Comparison of ENCODE assay signal across 1 cellular context in genomic region chr3:51992017-51992682, GRCh38.
TF ChIP-seq lines count a peak whose summit lies in the region.

No MANE protein-coding gene starts in this region.

TF ChIP-seq in GM12878, 131 proteins besides CTCF, POLR2A, EP300 and RAD21:
- TF ChIP-seq MEF2A (IDR thresholded peaks at IDR 0.05; ENCODE audit: insufficient read depth, low read depth, low read length) (no peak), NFYA (IDR thresholded peaks at IDR 0.05; ENCODE audit: borderline replicate concordance, low read depth, low read length) (no peak), CREB1 (IDR thresholded peaks at IDR 0.05; ENCODE audit: low read depth) (peak; percentile 37; the same call in 1 of the 2 replicates), ZBED1 (IDR thresholded peaks at IDR 0.05; ENCODE audit: borderline replicate concordance) (no peak), KAT2A (conservative IDR thresholded peaks at IDR 0.05; ENCODE audit: control insufficient read depth, low read depth, low read length) (no peak), CBX3 (IDR thresholded peaks at IDR 0.05; ENCODE audit: borderline replicate concordance, low read depth) (no peak), POLR2AphosphoS5 (IDR thresholded peaks at IDR 0.05; ENCODE audit: low read length) (peak; percentile 65), NRF1 (conservative IDR thresholded peaks at IDR 0.05; ENCODE audit: low read depth, low read length) (no peak), FOXM1 (IDR thresholded peaks at IDR 0.05; ENCODE audit: low read depth, low read length) (peak; percentile 15; the same call in 1 of the 2 replicates), MEF2B (IDR thresholded peaks at IDR 0.05; ENCODE audit: partially characterized antibody, poor library complexity, severe bottlenecking) (no peak), BACH1 (IDR thresholded peaks at IDR 0.05; ENCODE audit: borderline replicate concordance) (no peak), POU2F2 (IDR thresholded peaks at IDR 0.05; ENCODE audit: borderline replicate concordance, low read depth, low read length) (0 out of 3 replicates have a peak, but pooled peaks have one; percentile 41), ESRRA (IDR thresholded peaks at IDR 0.05; ENCODE audit: low read length) (no peak), KDM1A (IDR thresholded peaks at IDR 0.05; ENCODE audit: borderline replicate concordance) (no peak), POLR2AphosphoS2 (IDR thresholded peaks at IDR 0.05; ENCODE audit: low read depth, low read length) (peak; percentile 67)
- TF ChIP-seq, protein P1, sequence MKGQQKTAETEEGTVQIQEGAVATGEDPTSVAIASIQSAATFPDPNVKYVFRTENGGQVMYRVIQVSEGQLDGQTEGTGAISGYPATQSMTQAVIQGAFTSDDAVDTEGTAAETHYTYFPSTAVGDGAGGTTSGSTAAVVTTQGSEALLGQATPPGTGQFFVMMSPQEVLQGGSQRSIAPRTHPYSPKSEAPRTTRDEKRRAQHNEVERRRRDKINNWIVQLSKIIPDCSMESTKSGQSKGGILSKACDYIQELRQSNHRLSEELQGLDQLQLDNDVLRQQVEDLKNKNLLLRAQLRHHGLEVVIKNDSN (IDR thresholded peaks at IDR 0.05; ENCODE audit: borderline replicate concordance, extremely low read length, insufficient read depth, low read depth, low read length), result no peak
- TF ChIP-seq, protein P2, sequence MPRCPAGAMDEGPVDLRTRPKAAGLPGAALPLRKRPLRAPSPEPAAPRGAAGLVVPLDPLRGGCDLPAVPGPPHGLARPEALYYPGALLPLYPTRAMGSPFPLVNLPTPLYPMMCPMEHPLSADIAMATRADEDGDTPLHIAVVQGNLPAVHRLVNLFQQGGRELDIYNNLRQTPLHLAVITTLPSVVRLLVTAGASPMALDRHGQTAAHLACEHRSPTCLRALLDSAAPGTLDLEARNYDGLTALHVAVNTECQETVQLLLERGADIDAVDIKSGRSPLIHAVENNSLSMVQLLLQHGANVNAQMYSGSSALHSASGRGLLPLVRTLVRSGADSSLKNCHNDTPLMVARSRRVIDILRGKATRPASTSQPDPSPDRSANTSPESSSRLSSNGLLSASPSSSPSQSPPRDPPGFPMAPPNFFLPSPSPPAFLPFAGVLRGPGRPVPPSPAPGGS (IDR thresholded peaks at IDR 0.05; ENCODE audit: borderline replicate concordance, insufficient read depth, low read depth, low read length, poor library complexity, severe bottlenecking), result peak; percentile 45
TF ChIP-seq in GM12878: peak in this region for 6.
